35 cellular contexts compared by ENCODE assay signal in genomic region chr1:222833484-222833883, GRCh38.
"Had no signal": no experiment of that assay in that cellular context is flagged by ENCODE, and none has a peak within 500 bp of the region (broad histone marks: within the 10 kb centered on the region; RNA-seq: fewer than 3 reads in every experiment).

No MANE protein-coding gene starts in this region.

- H3K4me3 ChIP-seq: ascending aorta, breast epithelium, cardiac muscle cell, coronary artery, esophagus muscularis mucosa, gastrocnemius medialis, heart left ventricle had no signal

- H3K27ac ChIP-seq: ascending aorta, breast epithelium, cardiac muscle cell, coronary artery, esophagus muscularis mucosa, foreskin keratinocyte, gastrocnemius medialis, heart left ventricle, WERI-Rb-1 had no signal

- H3K4me3 Mint-ChIP-seq: activated B cell treated with CpG ODN at 0.5 μM for 24 hours; activated CD4-positive, alpha-beta memory T cell treated with anti-CD3 and anti-CD28 coated beads, Interleukin-2, amount 10 ng/mL, durations not matched to agents 7 days and 5 days; activated CD4-positive, alpha-beta T cell treated with anti-CD3 and anti-CD28 coated beads, Interleukin-2, amount 10 ng/mL, durations not matched to agents 7 days and 5 days; activated naive CD4-positive, alpha-beta T cell treated with anti-CD3 and anti-CD28 coated beads, Interleukin-2, amount 10 ng/mL, durations not matched to agents 7 days and 5 days; activated naive CD8-positive, alpha-beta T cell treated with anti-CD3 and anti-CD28 coated beads, Interleukin-2, amount 10 ng/mL, durations not matched to agents 7 days and 5 days; activated T-cell treated with anti-CD3 and anti-CD28 coated beads, Interleukin-2, amount 50 U/mL, for 24 hours; activated T-cell treated with anti-CD3 and anti-CD28 coated beads, Interleukin-2, amount 50 U/mL, for 72 hours; brain; effector memory CD8-positive, alpha-beta T cell; T-helper 17 cell; T-helper 2 cell treated with Interferon-gamma antibody and Interleukin-4, amounts not matched to agents 5 μg/mL and 100 μg/mL, for 36 hours had no signal

- H3K27me3 Mint-ChIP-seq: activated B cell treated with CpG ODN at 0.5 μM for 24 hours; activated CD4-positive, alpha-beta memory T cell treated with anti-CD3 and anti-CD28 coated beads, Interleukin-2, amount 10 ng/mL, durations not matched to agents 7 days and 5 days; activated CD4-positive, alpha-beta T cell treated with anti-CD3 and anti-CD28 coated beads, Interleukin-2, amount 10 ng/mL, durations not matched to agents 7 days and 5 days; activated naive CD4-positive, alpha-beta T cell treated with anti-CD3 and anti-CD28 coated beads, Interleukin-2, amount 10 ng/mL, durations not matched to agents 7 days and 5 days; activated naive CD8-positive, alpha-beta T cell treated with anti-CD3 and anti-CD28 coated beads, Interleukin-2, amount 10 ng/mL, durations not matched to agents 7 days and 5 days; activated T-cell treated with anti-CD3 and anti-CD28 coated beads, Interleukin-2, amount 50 U/mL, for 24 hours; brain; effector memory CD8-positive, alpha-beta T cell; T-helper 17 cell had no signal

- H3K36me3 ChIP-seq: ascending aorta, breast epithelium, cardiac muscle cell, esophagus muscularis mucosa, gastrocnemius medialis, heart left ventricle, WERI-Rb-1 had no signal

- H3K4me1 ChIP-seq: ascending aorta, breast epithelium, foreskin keratinocyte had no signal

- H3K9me3 ChIP-seq: ascending aorta, breast epithelium, esophagus muscularis mucosa, gastrocnemius medialis, heart left ventricle had no signal

- H3K27me3 ChIP-seq: ascending aorta, breast epithelium, cardiac muscle cell, esophagus muscularis mucosa, foreskin keratinocyte, gastrocnemius medialis, heart left ventricle had no signal

- ATAC-seq: activated naive CD4-positive, alpha-beta T cell treated with anti-CD3 and anti-CD28 coated beads, Interleukin-2, amount 50 U/mL, for 72 hours; activated T-cell treated with anti-CD3 and anti-CD28 coated beads, Interleukin-2, amount 50 U/mL, for 72 hours; effector memory CD8-positive, alpha-beta T cell; foreskin keratinocyte; gastrocnemius medialis; heart left ventricle; T-helper 17 cell had no signal

- DNase-seq: activated B cell treated with CpG ODN at 0.5 μM for 24 hours; activated CD4-positive, alpha-beta memory T cell treated with anti-CD3 and anti-CD28 coated beads, Interleukin-2, amount 10 ng/mL, durations not matched to agents 7 days and 5 days; activated CD4-positive, alpha-beta T cell treated with anti-CD3 and anti-CD28 coated beads for 1 hour; activated CD4-positive, alpha-beta T cell treated with anti-CD3 and anti-CD28 coated beads for 4 hours; activated CD4-positive, alpha-beta T cell treated with anti-CD3 and anti-CD28 coated beads, Interleukin-2, amount 10 ng/mL, durations not matched to agents 7 days and 5 days; activated CD4-positive, alpha-beta T cell treated with anti-CD3 and anti-CD28 coated beads, Interleukin-2, amount 50 U/mL, for 4 hours; activated CD8-positive, alpha-beta memory T cell treated with anti-CD3 and anti-CD28 coated beads, Interleukin-2, amount 50 U/mL, for 48 hours; activated gamma-delta T cell; activated naive CD4-positive, alpha-beta T cell; activated naive CD4-positive, alpha-beta T cell treated with anti-CD3 and anti-CD28 coated beads, Interleukin-2, amount 10 ng/mL, durations not matched to agents 7 days and 5 days; activated naive CD8-positive, alpha-beta T cell treated with anti-CD3 and anti-CD28 coated beads, Interleukin-2, amount 10 ng/mL, durations not matched to agents 7 days and 5 days; activated T-cell treated with anti-CD3 and anti-CD28 coated beads for 4 hours; activated T-cell treated with anti-CD3 and anti-CD28 coated beads, Interleukin-2, amount 50 U/mL, for 24 hours; activated T-cell treated with anti-CD3 and anti-CD28 coated beads, Interleukin-2, amount 50 U/mL, for 72 hours; central memory CD4-positive, alpha-beta T cell; dermis blood vessel endothelial cell; effector CD4-positive, alpha-beta T cell; effector memory CD8-positive, alpha-beta T cell; erythroblast; foreskin keratinocyte; gastrocnemius medialis; glutamatergic neuron; heart left ventricle; T-helper 1 cell; T-helper 17 cell; T1000; WERI-Rb-1 had no signal

- H3K4me1 Mint-ChIP-seq: activated CD4-positive, alpha-beta memory T cell treated with anti-CD3 and anti-CD28 coated beads, Interleukin-2, amount 10 ng/mL, durations not matched to agents 7 days and 5 days; activated CD4-positive, alpha-beta T cell treated with anti-CD3 and anti-CD28 coated beads, Interleukin-2, amount 10 ng/mL, durations not matched to agents 7 days and 5 days; activated naive CD4-positive, alpha-beta T cell treated with anti-CD3 and anti-CD28 coated beads, Interleukin-2, amount 10 ng/mL, durations not matched to agents 7 days and 5 days had no signal

- H3K9me3 Mint-ChIP-seq: activated B cell treated with CpG ODN at 0.5 μM for 24 hours; activated CD4-positive, alpha-beta memory T cell treated with anti-CD3 and anti-CD28 coated beads, Interleukin-2, amount 10 ng/mL, durations not matched to agents 7 days and 5 days; activated CD4-positive, alpha-beta T cell treated with anti-CD3 and anti-CD28 coated beads, Interleukin-2, amount 10 ng/mL, durations not matched to agents 7 days and 5 days; activated naive CD4-positive, alpha-beta T cell treated with anti-CD3 and anti-CD28 coated beads, Interleukin-2, amount 10 ng/mL, durations not matched to agents 7 days and 5 days; activated naive CD4-positive, alpha-beta T cell treated with anti-CD3 and anti-CD28 coated beads, Interleukin-2, amount 50 U/mL, for 72 hours; activated naive CD8-positive, alpha-beta T cell treated with anti-CD3 and anti-CD28 coated beads, Interleukin-2, amount 10 ng/mL, durations not matched to agents 7 days and 5 days; activated T-cell treated with anti-CD3 and anti-CD28 coated beads, Interleukin-2, amount 50 U/mL, for 24 hours; activated T-cell treated with anti-CD3 and anti-CD28 coated beads, Interleukin-2, amount 50 U/mL, for 72 hours; brain; effector memory CD8-positive, alpha-beta T cell; T-helper 2 cell treated with Interferon-gamma antibody and Interleukin-4, amounts not matched to agents 5 μg/mL and 100 μg/mL, for 36 hours had no signal

- H3K36me3 Mint-ChIP-seq: activated naive CD4-positive, alpha-beta T cell treated with anti-CD3 and anti-CD28 coated beads, Interleukin-2, amount 50 U/mL, for 72 hours; activated naive CD8-positive, alpha-beta T cell treated with anti-CD3 and anti-CD28 coated beads, Interleukin-2, amount 10 ng/mL, durations not matched to agents 7 days and 5 days had no signal

- H3K27ac Mint-ChIP-seq: activated B cell treated with CpG ODN at 0.5 μM for 24 hours; activated CD4-positive, alpha-beta memory T cell treated with anti-CD3 and anti-CD28 coated beads, Interleukin-2, amount 10 ng/mL, durations not matched to agents 7 days and 5 days; activated CD4-positive, alpha-beta T cell treated with anti-CD3 and anti-CD28 coated beads, Interleukin-2, amount 10 ng/mL, durations not matched to agents 7 days and 5 days; activated naive CD4-positive, alpha-beta T cell treated with anti-CD3 and anti-CD28 coated beads, Interleukin-2, amount 10 ng/mL, durations not matched to agents 7 days and 5 days; activated naive CD4-positive, alpha-beta T cell treated with anti-CD3 and anti-CD28 coated beads, Interleukin-2, amount 50 U/mL, for 72 hours; activated naive CD8-positive, alpha-beta T cell treated with anti-CD3 and anti-CD28 coated beads, Interleukin-2, amount 10 ng/mL, durations not matched to agents 7 days and 5 days; activated T-cell treated with anti-CD3 and anti-CD28 coated beads, Interleukin-2, amount 50 U/mL, for 24 hours; activated T-cell treated with anti-CD3 and anti-CD28 coated beads, Interleukin-2, amount 50 U/mL, for 72 hours; effector memory CD8-positive, alpha-beta T cell; T-helper 17 cell; T-helper 2 cell treated with Interferon-gamma antibody and Interleukin-4, amounts not matched to agents 5 μg/mL and 100 μg/mL, for 36 hours had no signal
